Comparison of ENCODE assay signal across 16 cellular contexts in genomic region chr4:173609158-173609557, GRCh38.
A peak's percentile ranks its signal among the peaks of the same experiment; 100 is the strongest.
DNase-seq lines count a peak whose midpoint lies in the region; ATAC-seq and TF ChIP-seq lines count a peak whose summit lies in the region.
"Had no signal": no experiment of that assay in that cellular context is flagged by ENCODE, and none has a peak within 500 bp of the region (broad histone marks: within the 10 kb centered on the region; RNA-seq: fewer than 3 reads in every experiment).

No MANE protein-coding gene starts in this region.

- no peak overlapping the region for H2BK120ac ChIP-seq in neuronal stem cell (ENCODE audit: low read depth, low read length)

- no peak overlapping the region for H4K8ac ChIP-seq in neuronal stem cell (ENCODE audit: low read depth, low read length)

- no peak overlapping the region for H2BK5ac ChIP-seq in neuronal stem cell (ENCODE audit: low read length)

- no peaks in the 10 kb centered on the region for H3K36me3 Mint-ChIP-seq in activated CD8-positive, alpha-beta T cell treated with anti-CD3 and anti-CD28 coated beads, Interleukin-2, amount 10 ng/mL, durations not matched to agents 7 days and 5 days (ENCODE audit: low read depth)
- H3K36me3 Mint-ChIP-seq: IgD-negative memory B cell had no signal

- DNase-seq in H7 (no peak), PC-9 (no peak), neuronal stem cell (ENCODE audit: low spot score) (no peak), COR-L47 (lab: John Stamatoyannopoulos, UW) (no peak), NOMO-1 treated with dmso at 0.1 percent for 144 hours (lab: John Stamatoyannopoulos, UW; ENCODE audit: unreplicated experiment) (no peak), right atrium auricular region (ENCODE audit: low spot score) (no peak)
- no peak for DNase-seq in activated CD8-positive, alpha-beta T cell treated with anti-CD3 and anti-CD28 coated beads, Interleukin-2, amount 10 ng/mL, durations not matched to agents 7 days and 5 days
- DNase-seq: CD4-positive, alpha-beta memory T cell; GOT3; NCI-H2029; NCI-H82; Peyer's patch; Right ventricle myocardium superior had no signal

- H3K18ac ChIP-seq in neuronal stem cell (ENCODE audit: low read length) = no peak overlapping the region

- H3K79me2 ChIP-seq in PC-9 (ENCODE audit: low read depth) = no peaks in the 10 kb centered on the region

- no peaks in the 10 kb centered on the region for H3F3A ChIP-seq in PC-9 (ENCODE audit: insufficient read depth, low read depth)

- WGBS in neuronal stem cell (ENCODE audit: extremely low coverage in 2 of 2, insufficient read length in 2 of 2, insufficient replicate concordance in 1 of 2), 2 donors = no CpG with 5 or more reads among the region's 2 CpGs

- no peaks in the 10 kb centered on the region for H3K27me3 Mint-ChIP-seq in activated CD8-positive, alpha-beta T cell treated with anti-CD3 and anti-CD28 coated beads, Interleukin-2, amount 10 ng/mL, durations not matched to agents 7 days and 5 days (ENCODE audit: low read depth)

- no peak overlapping the region for H3K4ac ChIP-seq in neuronal stem cell (ENCODE audit: low read length)

- no peak overlapping the region for H3K27ac Mint-ChIP-seq in activated CD8-positive, alpha-beta T cell treated with anti-CD3 and anti-CD28 coated beads, Interleukin-2, amount 10 ng/mL, durations not matched to agents 7 days and 5 days
- H3K27ac Mint-ChIP-seq: CD4-positive, alpha-beta memory T cell; IgD-negative memory B cell had no signal

- H3K4me3 Mint-ChIP-seq in activated CD8-positive, alpha-beta T cell treated with anti-CD3 and anti-CD28 coated beads, Interleukin-2, amount 10 ng/mL, durations not matched to agents 7 days and 5 days = no peak overlapping the region
- H3K4me3 Mint-ChIP-seq: CD4-positive, alpha-beta memory T cell; IgD-negative memory B cell had no signal

- H3K27ac ChIP-seq in PC-9 (no peak overlapping the region), iPS-18a (ENCODE audit: low read length) (no peak overlapping the region), neuronal stem cell (replicated peaks; ENCODE audit: low read length) (no peak overlapping the region), right atrium auricular region (no peak overlapping the region)
- H3K27ac ChIP-seq: Peyer's patch, SK-N-MC had no signal

- H2AFZ ChIP-seq in PC-9 = 0 out of 2 replicates have a peak overlapping the region, but pooled peaks have one; percentile 60
- peak overlapping the region; percentile 78 for H2AFZ ChIP-seq in neuronal stem cell (ENCODE audit: low read length)

- H3K9me3 ChIP-seq in PC-9 (ENCODE audit: insufficient read depth, low read depth) (no peaks in the 10 kb centered on the region), iPS-18a (ENCODE audit: control insufficient read depth, low read depth, low read length) (no peaks in the 10 kb centered on the region), neuronal stem cell (replicated peaks in 1 of 2; ENCODE audit: control insufficient read depth in 2 of 2, insufficient read depth in 1 of 2, low read depth in 1 of 2, low read length in 2 of 2) (no peaks in the 10 kb centered on the region), right atrium auricular region (no peaks in the 10 kb centered on the region)
- H3K9me3 ChIP-seq: Peyer's patch had no signal

- H3K23ac ChIP-seq in neuronal stem cell (ENCODE audit: low read depth, low read length, poor library complexity) = no peak overlapping the region

- POLR2A ChIA-PET in PC-9 (lab: Charles Lee; ENCODE audit: unreplicated experiment) = no interaction called here
- POLR2A ChIA-PET in activated CD8-positive, alpha-beta T cell treated with anti-CD3 and anti-CD28 coated beads, Interleukin-2, amount 10 ng/mL, durations not matched to agents 7 days and 5 days (lab: Charles Lee) = no interaction called here

- H4K20me1 ChIP-seq in PC-9 (ENCODE audit: insufficient read depth) = no peaks in the 10 kb centered on the region

- H3K4me2 ChIP-seq in PC-9 (peak overlapping the region; percentile 64), neuronal stem cell (ENCODE audit: insufficient read depth, low read length, poor library complexity, severe bottlenecking) (no peak overlapping the region)

- H2BK15ac ChIP-seq in neuronal stem cell (ENCODE audit: low read length) = no peak overlapping the region

- H4K91ac ChIP-seq in neuronal stem cell (ENCODE audit: low read depth, low read length, poor library complexity) = no peak overlapping the region

- H3K36me3 ChIP-seq in H7 (replicated peaks; ENCODE audit: control insufficient read depth, insufficient read depth, low read length) (no peaks in the 10 kb centered on the region), PC-9 (ENCODE audit: low read depth) (no peaks in the 10 kb centered on the region), iPS-18a (ENCODE audit: control insufficient read depth, low read depth, low read length) (no peaks in the 10 kb centered on the region), neuronal stem cell (replicated peaks in 1 of 2; ENCODE audit: control insufficient read depth in 2 of 2, insufficient read depth in 2 of 2, low read length in 2 of 2) (no peaks in the 10 kb centered on the region), right atrium auricular region (no peaks in the 10 kb centered on the region)
- H3K36me3 ChIP-seq: Peyer's patch had no signal

- H3K4me1 ChIP-seq in PC-9 (replicated peaks; ENCODE audit: insufficient read depth) (no peaks in the 10 kb centered on the region), iPS-18a (ENCODE audit: control insufficient read depth, low read depth, low read length) (peaks cover 6% of the 10 kb centered on the region), neuronal stem cell (ENCODE audit: control insufficient read depth in 2 of 2, insufficient read depth in 1 of 2, low read depth in 1 of 2, low read length in 2 of 2) (no peaks in the 10 kb centered on the region), right atrium auricular region (no peaks in the 10 kb centered on the region)
- H3K4me1 ChIP-seq: Peyer's patch had no signal

- CTCF ChIA-PET in PC-9 (lab: Charles Lee) = no interaction called here
- CTCF ChIA-PET in activated CD8-positive, alpha-beta T cell treated with anti-CD3 and anti-CD28 coated beads, Interleukin-2, amount 10 ng/mL, durations not matched to agents 7 days and 5 days (lab: Charles Lee) = no interaction called here

- intact Hi-C loops in PC-9 (cut with micrococcal nuclease; ENCODE audit: unreplicated experiment) = no loop called here

- H2AK5ac ChIP-seq in neuronal stem cell (ENCODE audit: low read depth, low read length) = no peak overlapping the region

- peak overlapping the region; percentile 40; the same call in 1 of the 2 replicates for H3K4me3 ChIP-seq in H7 (ENCODE audit: insufficient read depth, low read depth, low read length)
- peak overlapping the region; percentile 49; the same call in 1 of the 2 replicates for H3K4me3 ChIP-seq in PC-9
- H3K4me3 ChIP-seq in iPS-18a (ENCODE audit: low read length) = peak overlapping the region; percentile 60
- no peak overlapping the region for H3K4me3 ChIP-seq in neuronal stem cell (ENCODE audit: low read length in 2 of 2)
- H3K4me3 ChIP-seq in right atrium auricular region = no peak overlapping the region
- H3K4me3 ChIP-seq: Peyer's patch, SK-N-MC had no signal

- H3K14ac ChIP-seq in neuronal stem cell (ENCODE audit: low read length) = no peak overlapping the region

- H3K27me3 ChIP-seq in H7 (ENCODE audit: control insufficient read depth, insufficient read depth, low read length) (no peaks in the 10 kb centered on the region), PC-9 (ENCODE audit: insufficient read depth, low read depth) (no peaks in the 10 kb centered on the region), iPS-18a (ENCODE audit: control insufficient read depth, insufficient read depth, low read length) (no peaks in the 10 kb centered on the region), neuronal stem cell (ENCODE audit: control insufficient read depth in 3 of 3, insufficient read depth in 3 of 3, low read depth in 1 of 3, low read length in 3 of 3) (no peaks in the 10 kb centered on the region), right atrium auricular region (no peaks in the 10 kb centered on the region)
- H3K27me3 ChIP-seq: Peyer's patch had no signal

- ATAC-seq in activated CD8-positive, alpha-beta T cell treated with anti-CD3 and anti-CD28 coated beads, Interleukin-2, amount 10 ng/mL, durations not matched to agents 7 days and 5 days = no peak

- H3K9ac ChIP-seq in iPS-18a (ENCODE audit: low read length) = peak overlapping the region; percentile 50
- H3K9ac ChIP-seq in neuronal stem cell (ENCODE audit: low read depth, low read length, poor library complexity) = no peak overlapping the region

- no peaks in the 10 kb centered on the region for H3K9me2 ChIP-seq in PC-9 (ENCODE audit: insufficient read depth)

- H2BK12ac ChIP-seq in neuronal stem cell (ENCODE audit: low read length) = no peak overlapping the region

- no peaks in the 10 kb centered on the region for H3K79me1 ChIP-seq in neuronal stem cell (ENCODE audit: low read depth, low read length)

- TF ChIP-seq CTCF in PC-9 (conservative IDR thresholded peaks at IDR 0.05) (no peak), right atrium auricular region (IDR thresholded peaks at IDR 0.05) (no peak)

- H3K9me3 Mint-ChIP-seq in activated CD8-positive, alpha-beta T cell treated with anti-CD3 and anti-CD28 coated beads, Interleukin-2, amount 10 ng/mL, durations not matched to agents 7 days and 5 days (ENCODE audit: insufficient read depth) = no peaks in the 10 kb centered on the region

- BruUV-seq in PC-9 (replicated peaks; lab: Mats Ljungman, UMichigan) = no TSS peak

- H3K4me1 Mint-ChIP-seq in activated CD8-positive, alpha-beta T cell treated with anti-CD3 and anti-CD28 coated beads, Interleukin-2, amount 10 ng/mL, durations not matched to agents 7 days and 5 days (ENCODE audit: low read depth) = no peaks in the 10 kb centered on the region
- H3K4me1 Mint-ChIP-seq: CD4-positive, alpha-beta memory T cell; IgD-negative memory B cell had no signal

Comparison
In these comparisons a context has a peak if more than half of its experiments do, and no peak if none do; other contexts are left out.
1. H3K4me3 ChIP-seq: peak in H7 (single experiment), PC-9 (single experiment) and iPS-18a (single experiment); none in neuronal stem cell (0 of 2) and right atrium auricular region (0 of 2).